In the genomic region with DNA sequence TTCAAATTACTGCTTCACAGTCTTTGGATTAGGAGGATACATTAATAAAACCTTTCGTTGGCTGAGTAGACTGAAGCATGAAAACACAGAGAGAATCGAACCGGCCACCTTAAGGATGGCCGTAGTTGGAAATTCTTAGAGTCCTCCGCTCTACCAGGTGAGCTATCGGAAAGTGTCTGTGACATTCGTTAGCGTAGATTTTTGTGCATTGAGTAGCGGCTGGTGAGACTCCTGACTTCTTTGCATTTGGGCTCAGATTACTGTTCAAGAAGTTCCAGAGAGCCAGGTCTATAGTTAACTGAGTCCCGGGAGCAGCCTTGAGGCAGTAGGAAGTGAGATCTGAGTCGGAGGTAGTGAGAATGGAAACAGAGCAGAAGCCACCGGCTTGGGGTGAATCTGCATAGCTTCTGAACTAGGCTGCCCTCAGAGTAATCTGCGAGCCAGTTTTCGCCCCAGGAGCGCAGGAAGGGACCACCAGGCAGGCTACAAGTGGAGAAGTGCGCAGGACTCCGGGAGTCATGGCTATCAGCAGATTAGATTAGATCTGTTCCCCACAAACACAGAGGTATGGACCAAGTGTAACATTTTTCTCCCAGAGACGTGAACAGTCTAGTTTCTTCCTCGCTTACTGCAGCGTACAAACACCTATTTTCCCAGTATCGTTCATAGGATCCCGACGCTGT, we compare ENCODE assay signal across 8 cellular contexts. TPM values are rescaled to one million over a fixed set of nuclear protein-coding genes. Genes with fewer than 3 reads are reported as not detected.
A peak's percentile ranks its signal among the peaks of the same experiment; 100 is the strongest.
DNase-seq lines count a peak whose midpoint lies in the region; TF ChIP-seq lines count a peak whose summit lies in the region.

No MANE protein-coding gene starts in this region.

- intact Hi-C loops in PC-9 (cut with micrococcal nuclease; ENCODE audit: unreplicated experiment) = loop anchor here (5.0 kb wide), 1 partner anchor 367 kb away; a partner anchor contains a TSS
- intact Hi-C loops in breast epithelium (cut with DNase I; ENCODE audit: low total_unique reads) = no loop called here
- intact Hi-C loops in lower leg skin (cut with DNase I; ENCODE audit: low total_unique reads) = no loop called here
- intact Hi-C loops in testis (cut with DNase I; ENCODE audit: low total_unique reads) = no loop called here
- intact Hi-C loops in posterior vena cava (cut with DNase I) = no loop called here

- H3K4me2 ChIP-seq in GM23248 (ENCODE audit: unreplicated experiment) = peak overlapping the region; percentile 85
- H3K4me2 ChIP-seq in PC-9 = peak overlapping the region; percentile 97

- POLR2A ChIA-PET in PC-9 (lab: Charles Lee; ENCODE audit: unreplicated experiment) = no interaction called here

- H3K79me2 ChIP-seq in GM23248 (ENCODE audit: insufficient read depth) (no peaks in the 10 kb centered on the region), PC-9 (ENCODE audit: low read depth) (no peaks in the 10 kb centered on the region)

- BruUV-seq in PC-9 (replicated peaks; lab: Mats Ljungman, UMichigan) = no TSS peak

- DNase-seq in BE2C (peak; percentile 49), GM23248 (peak; percentile 42), PC-9 (peak; percentile 21 to 55), breast epithelium (ENCODE audit: low spot score in 2 of 2) (no peak), lower leg skin (ENCODE audit: low spot score in 2 of 2) (no peak), testis (no peak), NCI-H2171 (lab: John Stamatoyannopoulos, UW) (no peak), posterior vena cava (ENCODE audit: low spot score) (no peak)

- H3K4me3 ChIP-seq in BE2C (ENCODE audit: low read depth, low read length) = peak overlapping the region; percentile 77
- peak overlapping the region; percentile 65 for H3K4me3 ChIP-seq in GM23248
- H3K4me3 ChIP-seq in PC-9 = peak overlapping the region; percentile 81
- peak overlapping the region; percentile 3 to 46 (median 40) for H3K4me3 ChIP-seq in breast epithelium
- peak overlapping the region; percentile 5 for H3K4me3 ChIP-seq in lower leg skin (ENCODE audit: low read depth, poor library complexity, severe bottlenecking)
- peak overlapping the region; percentile 7 to 39 for H3K4me3 ChIP-seq in testis

- in situ Hi-C loops in GM23248 (cut with MboI) = no loop called here

- CTCF ChIA-PET in PC-9 (lab: Charles Lee) = no interaction called here

- H3K9me3 ChIP-seq in BE2C = no peaks in the 10 kb centered on the region
- no peaks in the 10 kb centered on the region for H3K9me3 ChIP-seq in GM23248 (ENCODE audit: low read depth)
- H3K9me3 ChIP-seq in PC-9 (ENCODE audit: insufficient read depth, low read depth) = no peaks in the 10 kb centered on the region
- no peaks in the 10 kb centered on the region for H3K9me3 ChIP-seq in breast epithelium
- no peaks in the 10 kb centered on the region for H3K9me3 ChIP-seq in testis

- no peak for TF ChIP-seq CTCF in BE2C (IDR thresholded peaks at IDR 0.05; ENCODE audit: low read depth, low read length)
- no peak for TF ChIP-seq CTCF in PC-9 (conservative IDR thresholded peaks at IDR 0.05)
- no peak for TF ChIP-seq CTCF in breast epithelium (IDR thresholded peaks at IDR 0.05)
- no peak for TF ChIP-seq CTCF in lower leg skin (IDR thresholded peaks at IDR 0.05)
- no peak for TF ChIP-seq CTCF in testis (IDR thresholded peaks at IDR 0.05)

- peak overlapping the region; percentile 35; the same call in 1 of the 2 replicates for H3K9ac ChIP-seq in GM23248

- H3K36me3 ChIP-seq in BE2C (no peaks in the 10 kb centered on the region), GM23248 (ENCODE audit: low read depth) (no peaks in the 10 kb centered on the region), PC-9 (ENCODE audit: low read depth) (no peaks in the 10 kb centered on the region), breast epithelium (no peaks in the 10 kb centered on the region), testis (ENCODE audit: low read depth, missing control alignments) (no peaks in the 10 kb centered on the region)

- H3F3A ChIP-seq in GM23248 (ENCODE audit: insufficient read depth) (peaks cover 47% of the 10 kb centered on the region), PC-9 (ENCODE audit: insufficient read depth, low read depth) (peaks cover 45% of the 10 kb centered on the region)

- WGBS in GM23248 (ENCODE audit: low coverage in 1 of 2, low lambda C conversion rate in 2 of 2, missing lambda C conversion rate in 2 of 2), 2 experiments = 4% methylated on average over 23 of the region's 23 CpGs
- WGBS in lower leg skin, 2 donors = 7 to 9% methylated on average over 23 of the region's 23 CpGs
- WGBS in testis, 2 donors = 8 to 18% methylated on average over 23 of the region's 23 CpGs

- H3K9me2 ChIP-seq in GM23248 (ENCODE audit: insufficient read depth) = no peaks in the 10 kb centered on the region
- no peaks in the 10 kb centered on the region for H3K9me2 ChIP-seq in PC-9 (ENCODE audit: insufficient read depth)

- H4K20me1 ChIP-seq in GM23248 (ENCODE audit: insufficient read depth) (no peaks in the 10 kb centered on the region), PC-9 (ENCODE audit: insufficient read depth) (no peaks in the 10 kb centered on the region)

- TF ChIP-seq POLR2A in breast epithelium (IDR thresholded peaks at IDR 0.05) = no peak
- no peak for TF ChIP-seq POLR2A in lower leg skin (IDR thresholded peaks at IDR 0.05)
- TF ChIP-seq POLR2A in testis (IDR thresholded peaks at IDR 0.05) = no peak

- H2AFZ ChIP-seq in GM23248 (peak overlapping the region; percentile 47), PC-9 (peak overlapping the region; percentile 58; the same call in 1 of the 2 replicates)

- no peak overlapping the region for H3K27ac ChIP-seq in GM23248
- H3K27ac ChIP-seq in PC-9 = 0 out of 2 replicates have a peak overlapping the region, but pooled peaks have one; percentile 2
- H3K27ac ChIP-seq in breast epithelium = no peak overlapping the region
- H3K27ac ChIP-seq in testis = peak overlapping the region; percentile 25 to 50

- no peaks in the 10 kb centered on the region for H3K4me1 ChIP-seq in BE2C
- H3K4me1 ChIP-seq in GM23248 (ENCODE audit: insufficient read depth) = peaks cover 9% of the 10 kb centered on the region
- no peaks in the 10 kb centered on the region for H3K4me1 ChIP-seq in PC-9 (replicated peaks; ENCODE audit: insufficient read depth)
- peaks cover 0 to 8% of the 10 kb centered on the region in 2 donors for H3K4me1 ChIP-seq in breast epithelium
- peaks cover 26% of the 10 kb centered on the region for H3K4me1 ChIP-seq in testis

- H3K27me3 ChIP-seq in BE2C (peaks cover 16% of the 10 kb centered on the region), GM23248 (replicated peaks; ENCODE audit: insufficient read depth) (peaks cover 7% of the 10 kb centered on the region; the same call in 1 of the 2 replicates), PC-9 (ENCODE audit: insufficient read depth, low read depth) (no peaks in the 10 kb centered on the region), breast epithelium (peaks cover 0 to 34% of the 10 kb centered on the region in 2 donors), testis (no peaks in the 10 kb centered on the region)

RNA-seq across cellular contexts. Expression of a gene that starts 11.0 kb away (rescaled TPM):
- not detected for polyA plus RNA-seq in BE2C (2012; ENCODE audit: insufficient read depth, insufficient read length, low read depth)
- total RNA-seq in GM23248 (2014; rRNA removed; shearing (Covaris generic)) = not detected in 2 replicates
- polyA plus RNA-seq in GM23248 (2016; fragmentation: Nextera tagmentation; extraction: Ambion mirVana) (not detected in 2 replicates), testis (ENCODE audit: insufficient read depth, low read depth, low replicate concordance) (not detected)
- total RNA-seq in PC-9 (2021) (not detected in 2 replicates), breast epithelium (not detected), lower leg skin (not detected), testis (under 1 TPM in 1 of 2 donors, not detected in 1; 0.68 TPM), posterior vena cava (not detected)

RNA-seq across cellular contexts. Expression of a gene that starts 39.3 kb away (rescaled TPM):
- polyA plus RNA-seq in BE2C (2012; ENCODE audit: insufficient read depth, insufficient read length, low read depth) = not detected
- not detected in 2 replicates for total RNA-seq in GM23248 (2014; rRNA removed; shearing (Covaris generic))
- polyA plus RNA-seq in GM23248 (2016; fragmentation: Nextera tagmentation; extraction: Ambion mirVana) (not detected in 2 replicates), testis (ENCODE audit: insufficient read depth, low read depth, low replicate concordance) (1.3 TPM)
- total RNA-seq in PC-9 (2021) (not detected in 2 replicates), breast epithelium (not detected), lower leg skin (not detected), testis (not detected), posterior vena cava (not detected)

RNA-seq across cellular contexts. Expression of a gene that starts 42.7 kb away (rescaled TPM):
- polyA plus RNA-seq in BE2C (2012; ENCODE audit: insufficient read depth, insufficient read length, low read depth) = not detected
- not detected in 2 replicates for total RNA-seq in GM23248 (2014; rRNA removed; shearing (Covaris generic))
- polyA plus RNA-seq in GM23248 (2016; fragmentation: Nextera tagmentation; extraction: Ambion mirVana) = not detected in 2 replicates
- not detected in 2 replicates for total RNA-seq in PC-9 (2021)
- not detected for total RNA-seq in breast epithelium
- not detected for total RNA-seq in lower leg skin
- 10 to 100 TPM; 31.7 to 52.0 TPM for total RNA-seq in testis
- 81.0 TPM for polyA plus RNA-seq in testis (ENCODE audit: insufficient read depth, low read depth, low replicate concordance)
- total RNA-seq in posterior vena cava = not detected

RNA-seq across cellular contexts. Expression of a gene that starts 53.9 kb away (rescaled TPM):
- polyA plus RNA-seq in BE2C (2012; ENCODE audit: insufficient read depth, insufficient read length, low read depth) = not detected
- total RNA-seq in GM23248 (2014; rRNA removed; shearing (Covaris generic)) = 21.6 and 35.9 TPM in 2 replicates
- polyA plus RNA-seq in GM23248 (2016; fragmentation: Nextera tagmentation; extraction: Ambion mirVana) = 24.4 and 37.9 TPM in 2 replicates
- 2.0 and 4.0 TPM in 2 replicates for total RNA-seq in PC-9 (2021)
- 100 to 1,000 TPM; 165 to 367 (median 177) TPM for total RNA-seq in breast epithelium
- 100 to 1,000 TPM in 2 of 4 donors, 10 to 100 TPM in 2; 67.3 to 102 (median 90.6) TPM for total RNA-seq in lower leg skin
- total RNA-seq in testis = 10 to 100 TPM; 27.6 to 53.4 TPM
- polyA plus RNA-seq in testis (ENCODE audit: insufficient read depth, low read depth, low replicate concordance) = 27.7 TPM
- total RNA-seq in posterior vena cava = 10 to 100 TPM; 42.3 to 44.3 TPM

RNA-seq across cellular contexts. Expression of a gene that starts 58.1 kb away (rescaled TPM):
- polyA plus RNA-seq in BE2C (2012; ENCODE audit: insufficient read depth, insufficient read length, low read depth) = 0.62 TPM
- total RNA-seq in GM23248 (2014; rRNA removed; shearing (Covaris generic)) = 3.6 and 3.8 TPM in 2 replicates
- polyA plus RNA-seq in GM23248 (2016; fragmentation: Nextera tagmentation; extraction: Ambion mirVana) (11.9 and 12.2 TPM in 2 replicates), testis (ENCODE audit: insufficient read depth, low read depth, low replicate concordance) (27.7 TPM)
- total RNA-seq in PC-9 (2021) (4.4 and 5.7 TPM in 2 replicates), breast epithelium (10 to 100 TPM; 49.2 to 59.8 (median 55.5) TPM), lower leg skin (10 to 100 TPM; 19.8 to 45.5 (median 32.1) TPM), testis (10 to 100 TPM; 28.9 to 42.7 TPM), posterior vena cava (10 to 100 TPM; 11.5 to 18.0 TPM)

Comparison
In these comparisons a context has a peak if more than half of its experiments do, and no peak if none do; other contexts are left out.
1. DNase-seq: peak in BE2C (single experiment), GM23248 (single experiment) and PC-9 (2 of 2); none in breast epithelium (0 of 2), lower leg skin (0 of 2), testis (single experiment), NCI-H2171 (single experiment) and posterior vena cava (single experiment).
2. H3K4me3 ChIP-seq: peak in every context shown above with its lines; median percentile 81 in PC-9; 77 in BE2C; 65 in GM23248; 40 in breast epithelium; 23 in testis; 5 in lower leg skin.
3. H3K27ac ChIP-seq: peak in PC-9 (single experiment) and testis (2 of 2); none in GM23248 (single experiment) and breast epithelium (0 of 2).
4. RNA of a gene that starts 42.7 kb away (total RNA-seq): 31.7 to 52.0 TPM in testis; not detected in GM23248, not detected in PC-9, not detected in breast epithelium, not detected in lower leg skin and not detected in posterior vena cava; every median in the first group is over 10 times any median in the second.